In the genomic region with DNA sequence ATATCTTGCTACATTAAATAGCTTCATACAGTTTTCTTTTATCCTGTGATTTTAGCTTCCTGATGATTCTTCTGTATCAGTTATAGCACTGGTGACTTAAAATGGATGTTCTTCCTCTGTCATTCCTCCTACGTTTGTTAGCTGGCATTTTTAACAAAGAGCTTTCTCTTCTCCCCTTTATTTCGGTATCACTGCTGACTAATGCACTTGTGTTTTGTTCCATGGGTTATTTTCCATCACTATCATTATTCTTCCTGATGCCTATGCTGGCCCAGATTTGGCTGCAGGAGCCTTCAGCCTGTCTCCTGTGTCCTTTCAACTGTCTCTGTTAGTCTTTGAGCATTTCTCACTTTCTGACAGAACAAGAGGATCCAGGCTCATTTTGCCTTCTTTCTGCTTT, we compare ENCODE assay signal across 1 cellular context.
TF ChIP-seq lines count a peak whose summit lies in the region.

No MANE protein-coding gene starts in this region.

TF ChIP-seq in HepG2, 621 proteins besides CTCF, POLR2A, EP300 and RAD21:
- TF ChIP-seq KDM5B (CRISPR knock-in tag; IDR thresholded peaks at IDR 0.05; ENCODE audit: borderline replicate concordance) (no peak), MIER2 (CRISPR knock-in tag; IDR thresholded peaks at IDR 0.05) (no peak), CENPBD1 (CRISPR knock-in tag; IDR thresholded peaks at IDR 0.05; ENCODE audit: borderline replicate concordance, low read depth) (no peak), HNRNPUL1 (IDR thresholded peaks at IDR 0.05; ENCODE audit: low read depth, low read length) (no peak), BRCA1 (CRISPR knock-in tag; IDR thresholded peaks at IDR 0.05) (no peak), TRIM22 (IDR thresholded peaks at IDR 0.05) (no peak), NCOA5 (CRISPR knock-in tag; IDR thresholded peaks at IDR 0.05) (no peak), HINFP (CRISPR knock-in tag; IDR thresholded peaks at IDR 0.05; ENCODE audit: low read depth) (no peak), TAF1 (CRISPR knock-in tag; IDR thresholded peaks at IDR 0.05) (no peak), KLF16 (CRISPR knock-in tag; IDR thresholded peaks at IDR 0.05) (no peak), HOXA3 (CRISPR knock-in tag; IDR thresholded peaks at IDR 0.05) (no peak)
- TF ChIP-seq, protein P1, sequence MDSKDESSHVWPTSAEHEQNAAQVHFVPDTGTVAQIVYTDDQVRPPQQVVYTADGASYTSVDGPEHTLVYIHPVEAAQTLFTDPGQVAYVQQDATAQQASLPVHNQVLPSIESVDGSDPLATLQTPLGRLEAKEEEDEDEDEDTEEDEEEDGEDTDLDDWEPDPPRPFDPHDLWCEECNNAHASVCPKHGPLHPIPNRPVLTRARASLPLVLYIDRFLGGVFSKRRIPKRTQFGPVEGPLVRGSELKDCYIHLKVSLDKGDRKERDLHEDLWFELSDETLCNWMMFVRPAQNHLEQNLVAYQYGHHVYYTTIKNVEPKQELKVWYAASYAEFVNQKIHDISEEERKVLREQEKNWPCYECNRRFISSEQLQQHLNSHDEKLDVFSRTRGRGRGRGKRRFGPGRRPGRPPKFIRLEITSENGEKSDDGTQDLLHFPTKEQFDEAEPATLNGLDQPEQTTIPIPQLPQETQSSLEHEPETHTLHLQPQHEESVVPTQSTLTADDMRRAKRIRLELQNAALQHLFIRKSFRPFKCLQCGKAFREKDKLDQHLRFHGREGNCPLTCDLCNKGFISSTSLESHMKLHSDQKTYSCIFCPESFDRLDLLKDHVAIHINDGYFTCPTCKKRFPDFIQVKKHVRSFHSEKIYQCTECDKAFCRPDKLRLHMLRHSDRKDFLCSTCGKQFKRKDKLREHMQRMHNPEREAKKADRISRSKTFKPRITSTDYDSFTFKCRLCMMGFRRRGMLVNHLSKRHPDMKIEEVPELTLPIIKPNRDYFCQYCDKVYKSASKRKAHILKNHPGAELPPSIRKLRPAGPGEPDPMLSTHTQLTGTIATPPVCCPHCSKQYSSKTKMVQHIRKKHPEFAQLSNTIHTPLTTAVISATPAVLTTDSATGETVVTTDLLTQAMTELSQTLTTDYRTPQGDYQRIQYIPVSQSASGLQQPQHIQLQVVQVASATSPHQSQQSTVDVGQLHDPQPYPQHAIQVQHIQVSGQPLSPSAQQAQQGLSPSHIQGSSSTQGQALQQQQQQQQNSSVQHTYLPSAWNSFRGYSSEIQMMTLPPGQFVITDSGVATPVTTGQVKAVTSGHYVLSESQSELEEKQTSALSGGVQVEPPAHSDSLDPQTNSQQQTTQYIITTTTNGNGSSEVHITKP (CRISPR knock-in tag; IDR thresholded peaks at IDR 0.05; ENCODE audit: low read depth) = no peak
- TF ChIP-seq, protein P2, sequence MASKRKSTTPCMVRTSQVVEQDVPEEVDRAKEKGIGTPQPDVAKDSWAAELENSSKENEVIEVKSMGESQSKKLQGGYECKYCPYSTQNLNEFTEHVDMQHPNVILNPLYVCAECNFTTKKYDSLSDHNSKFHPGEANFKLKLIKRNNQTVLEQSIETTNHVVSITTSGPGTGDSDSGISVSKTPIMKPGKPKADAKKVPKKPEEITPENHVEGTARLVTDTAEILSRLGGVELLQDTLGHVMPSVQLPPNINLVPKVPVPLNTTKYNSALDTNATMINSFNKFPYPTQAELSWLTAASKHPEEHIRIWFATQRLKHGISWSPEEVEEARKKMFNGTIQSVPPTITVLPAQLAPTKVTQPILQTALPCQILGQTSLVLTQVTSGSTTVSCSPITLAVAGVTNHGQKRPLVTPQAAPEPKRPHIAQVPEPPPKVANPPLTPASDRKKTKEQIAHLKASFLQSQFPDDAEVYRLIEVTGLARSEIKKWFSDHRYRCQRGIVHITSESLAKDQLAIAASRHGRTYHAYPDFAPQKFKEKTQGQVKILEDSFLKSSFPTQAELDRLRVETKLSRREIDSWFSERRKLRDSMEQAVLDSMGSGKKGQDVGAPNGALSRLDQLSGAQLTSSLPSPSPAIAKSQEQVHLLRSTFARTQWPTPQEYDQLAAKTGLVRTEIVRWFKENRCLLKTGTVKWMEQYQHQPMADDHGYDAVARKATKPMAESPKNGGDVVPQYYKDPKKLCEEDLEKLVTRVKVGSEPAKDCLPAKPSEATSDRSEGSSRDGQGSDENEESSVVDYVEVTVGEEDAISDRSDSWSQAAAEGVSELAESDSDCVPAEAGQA (IDR thresholded peaks at IDR 0.05; ENCODE audit: low read depth) = no peak
- TF ChIP-seq, protein P2 (CRISPR knock-in tag; IDR thresholded peaks at IDR 0.05; ENCODE audit: borderline replicate concordance) = no peak
- TF ChIP-seq, protein P3, sequence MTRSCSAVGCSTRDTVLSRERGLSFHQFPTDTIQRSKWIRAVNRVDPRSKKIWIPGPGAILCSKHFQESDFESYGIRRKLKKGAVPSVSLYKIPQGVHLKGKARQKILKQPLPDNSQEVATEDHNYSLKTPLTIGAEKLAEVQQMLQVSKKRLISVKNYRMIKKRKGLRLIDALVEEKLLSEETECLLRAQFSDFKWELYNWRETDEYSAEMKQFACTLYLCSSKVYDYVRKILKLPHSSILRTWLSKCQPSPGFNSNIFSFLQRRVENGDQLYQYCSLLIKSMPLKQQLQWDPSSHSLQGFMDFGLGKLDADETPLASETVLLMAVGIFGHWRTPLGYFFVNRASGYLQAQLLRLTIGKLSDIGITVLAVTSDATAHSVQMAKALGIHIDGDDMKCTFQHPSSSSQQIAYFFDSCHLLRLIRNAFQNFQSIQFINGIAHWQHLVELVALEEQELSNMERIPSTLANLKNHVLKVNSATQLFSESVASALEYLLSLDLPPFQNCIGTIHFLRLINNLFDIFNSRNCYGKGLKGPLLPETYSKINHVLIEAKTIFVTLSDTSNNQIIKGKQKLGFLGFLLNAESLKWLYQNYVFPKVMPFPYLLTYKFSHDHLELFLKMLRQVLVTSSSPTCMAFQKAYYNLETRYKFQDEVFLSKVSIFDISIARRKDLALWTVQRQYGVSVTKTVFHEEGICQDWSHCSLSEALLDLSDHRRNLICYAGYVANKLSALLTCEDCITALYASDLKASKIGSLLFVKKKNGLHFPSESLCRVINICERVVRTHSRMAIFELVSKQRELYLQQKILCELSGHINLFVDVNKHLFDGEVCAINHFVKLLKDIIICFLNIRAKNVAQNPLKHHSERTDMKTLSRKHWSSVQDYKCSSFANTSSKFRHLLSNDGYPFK (CRISPR knock-in tag; IDR thresholded peaks at IDR 0.05; ENCODE audit: borderline replicate concordance) = no peak
- TF ChIP-seq, protein P4, sequence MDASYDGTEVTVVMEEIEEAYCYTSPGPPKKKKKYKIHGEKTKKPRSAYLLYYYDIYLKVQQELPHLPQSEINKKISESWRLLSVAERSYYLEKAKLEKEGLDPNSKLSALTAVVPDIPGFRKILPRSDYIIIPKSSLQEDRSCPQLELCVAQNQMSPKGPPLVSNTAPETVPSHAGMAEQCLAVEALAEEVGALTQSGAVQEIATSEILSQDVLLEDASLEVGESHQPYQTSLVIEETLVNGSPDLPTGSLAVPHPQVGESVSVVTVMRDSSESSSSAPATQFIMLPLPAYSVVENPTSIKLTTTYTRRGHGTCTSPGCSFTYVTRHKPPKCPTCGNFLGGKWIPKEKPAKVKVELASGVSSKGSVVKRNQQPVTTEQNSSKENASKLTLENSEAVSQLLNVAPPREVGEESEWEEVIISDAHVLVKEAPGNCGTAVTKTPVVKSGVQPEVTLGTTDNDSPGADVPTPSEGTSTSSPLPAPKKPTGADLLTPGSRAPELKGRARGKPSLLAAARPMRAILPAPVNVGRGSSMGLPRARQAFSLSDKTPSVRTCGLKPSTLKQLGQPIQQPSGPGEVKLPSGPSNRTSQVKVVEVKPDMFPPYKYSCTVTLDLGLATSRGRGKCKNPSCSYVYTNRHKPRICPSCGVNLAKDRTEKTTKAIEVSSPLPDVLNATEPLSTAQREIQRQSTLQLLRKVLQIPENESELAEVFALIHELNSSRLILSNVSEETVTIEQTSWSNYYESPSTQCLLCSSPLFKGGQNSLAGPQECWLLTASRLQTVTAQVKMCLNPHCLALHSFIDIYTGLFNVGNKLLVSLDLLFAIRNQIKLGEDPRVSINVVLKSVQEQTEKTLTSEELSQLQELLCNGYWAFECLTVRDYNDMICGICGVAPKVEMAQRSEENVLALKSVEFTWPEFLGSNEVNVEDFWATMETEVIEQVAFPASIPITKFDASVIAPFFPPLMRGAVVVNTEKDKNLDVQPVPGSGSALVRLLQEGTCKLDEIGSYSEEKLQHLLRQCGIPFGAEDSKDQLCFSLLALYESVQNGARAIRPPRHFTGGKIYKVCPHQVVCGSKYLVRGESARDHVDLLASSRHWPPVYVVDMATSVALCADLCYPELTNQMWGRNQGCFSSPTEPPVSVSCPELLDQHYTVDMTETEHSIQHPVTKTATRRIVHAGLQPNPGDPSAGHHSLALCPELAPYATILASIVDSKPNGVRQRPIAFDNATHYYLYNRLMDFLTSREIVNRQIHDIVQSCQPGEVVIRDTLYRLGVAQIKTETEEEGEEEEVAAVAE (CRISPR knock-in tag; IDR thresholded peaks at IDR 0.05; ENCODE audit: borderline replicate concordance) = no peak
TF ChIP-seq in HepG2: peak in this region for 0.
